Comparison of ENCODE assay signal across 11 cellular contexts in the genomic region with DNA sequence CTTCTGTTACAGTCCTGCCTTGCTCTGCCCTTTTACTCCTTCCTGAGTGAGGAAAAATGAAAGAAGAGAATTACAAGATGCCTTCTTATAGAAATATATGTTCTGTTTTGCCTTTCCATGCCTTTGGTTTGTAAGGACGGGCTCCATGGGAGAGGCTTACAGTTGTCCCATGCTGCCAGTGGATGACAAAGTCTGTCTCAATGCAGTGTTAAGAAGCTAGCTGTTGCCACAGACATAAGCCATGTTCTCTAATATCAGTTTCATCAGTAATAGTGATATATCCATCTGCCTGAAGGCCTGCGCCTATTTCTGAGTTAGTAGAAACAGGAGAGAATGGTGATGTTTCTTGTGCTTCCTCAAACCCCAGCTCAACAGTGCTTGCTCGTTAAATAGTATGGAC.
"Had no signal": no experiment of that assay in that cellular context is flagged by ENCODE, and none has a peak within 500 bp of the region (broad histone marks: within the 10 kb centered on the region; RNA-seq: fewer than 3 reads in every experiment).

No MANE protein-coding gene starts in this region.

- FAIRE-seq: HTR-8/SVneo had no signal

- H3K36me3 ChIP-seq: HAP-1 had no signal

- H3K4me3 ChIP-seq: GM23248, HAP-1 had no signal

- H3K4me2 ChIP-seq: KMS-11 had no signal

- ATAC-seq: HCT116 had no signal

- H3K27ac ChIP-seq: GM23248, KMS-11 had no signal

- H3K9ac ChIP-seq: GM23248, KMS-11 had no signal

- H3K4me3 Mint-ChIP-seq: HFFc6 had no signal

- H3K27ac Mint-ChIP-seq: HFFc6 had no signal

- DNase-seq: GM23248, GOT3, H7, HFFc6, IMR-90, Karpas-422, KBM-7 had no signal

- H3K4me1 ChIP-seq: HAP-1 had no signal

- H2AFZ ChIP-seq: GM23248 had no signal
